In genomic region chr7:133797355-133797754, GRCh38 we compare ENCODE assay signal across 23 cellular contexts.
"Had no signal": no experiment of that assay in that cellular context is flagged by ENCODE, and none has a peak within 500 bp of the region (broad histone marks: within the 10 kb centered on the region; RNA-seq: fewer than 3 reads in every experiment).

No MANE protein-coding gene starts in this region.

- H3K4me1 Mint-ChIP-seq: activated CD4-positive, alpha-beta memory T cell treated with anti-CD3 and anti-CD28 coated beads, Interleukin-2, amount 10 ng/mL, durations not matched to agents 7 days and 5 days; activated CD4-positive, alpha-beta T cell treated with anti-CD3 and anti-CD28 coated beads for 36 hours; activated naive CD4-positive, alpha-beta T cell treated with anti-CD3 and anti-CD28 coated beads, Interleukin-2, amount 10 ng/mL, durations not matched to agents 7 days and 5 days; activated naive CD8-positive, alpha-beta T cell treated with anti-CD3 and anti-CD28 coated beads for 36 hours; T-cell had no signal

- H3K27ac ChIP-seq: Peyer's patch, RWPE1, SJSA1 had no signal

- H3K27me3 ChIP-seq: Peyer's patch, SJSA1 had no signal

- H3K4me3 Mint-ChIP-seq: activated CD4-positive, alpha-beta memory T cell treated with anti-CD3 and anti-CD28 coated beads, Interleukin-2, amount 10 ng/mL, durations not matched to agents 7 days and 5 days; activated CD4-positive, alpha-beta T cell treated with anti-CD3 and anti-CD28 coated beads for 36 hours; activated naive CD4-positive, alpha-beta T cell treated with anti-CD3 and anti-CD28 coated beads, Interleukin-2, amount 10 ng/mL, durations not matched to agents 7 days and 5 days; activated naive CD8-positive, alpha-beta T cell treated with anti-CD3 and anti-CD28 coated beads for 36 hours; T-cell had no signal

- DNase-seq: activated CD4-positive, alpha-beta memory T cell treated with anti-CD3 and anti-CD28 coated beads, Interleukin-2, amount 10 ng/mL, durations not matched to agents 7 days and 5 days; activated CD4-positive, alpha-beta T cell treated with anti-CD3 and anti-CD28 coated beads for 36 hours; activated CD4-positive, alpha-beta T cell treated with anti-CD3 and anti-CD28 coated beads, Interleukin-2, amount 50 U/mL, for 1 hour; activated gamma-delta T cell treated with Interleukin-2 at 50 U/mL for 16 hours; activated naive CD4-positive, alpha-beta T cell treated with anti-CD3 and anti-CD28 coated beads, Interleukin-2, amount 10 ng/mL, durations not matched to agents 7 days and 5 days; activated naive CD8-positive, alpha-beta T cell treated with anti-CD3 and anti-CD28 coated beads for 36 hours; activated T-cell treated with anti-CD3 and anti-CD28 coated beads for 4 hours; activated T-cell treated with anti-CD3 and anti-CD28 coated beads, Interleukin-2, amount 50 U/mL, for 48 hours; cerebellar nuclear complex; NCI-H1436 treated with DMSO at 0.1 percent for 48 hours; NCI-H187 treated with DMSO at 0.1 percent for 48 hours; NCI-H2081 treated with DMSO at 0.1 percent for 48 hours; NCI-H526; OCI-M1; Peyer's patch; Right ventricle myocardium superior; T-cell; T-helper 2 cell; T1000 had no signal

- H3K36me3 Mint-ChIP-seq: activated naive CD4-positive, alpha-beta T cell treated with anti-CD3 and anti-CD28 coated beads, Interleukin-2, amount 10 ng/mL, durations not matched to agents 7 days and 5 days had no signal

- H3K4me1 ChIP-seq: Peyer's patch had no signal

- ATAC-seq: activated CD4-positive, alpha-beta T cell treated with anti-CD3 and anti-CD28 coated beads for 36 hours; T-cell had no signal

- H3K4me3 ChIP-seq: Peyer's patch, SJSA1 had no signal

- FAIRE-seq: TTC549 had no signal

- H3K9me3 ChIP-seq: Peyer's patch, SJSA1 had no signal

- H3K36me3 ChIP-seq: Peyer's patch, SJSA1 had no signal

- H3K27me3 Mint-ChIP-seq: activated CD4-positive, alpha-beta memory T cell treated with anti-CD3 and anti-CD28 coated beads, Interleukin-2, amount 10 ng/mL, durations not matched to agents 7 days and 5 days; activated CD4-positive, alpha-beta T cell treated with anti-CD3 and anti-CD28 coated beads for 36 hours; activated naive CD4-positive, alpha-beta T cell treated with anti-CD3 and anti-CD28 coated beads, Interleukin-2, amount 10 ng/mL, durations not matched to agents 7 days and 5 days; activated naive CD8-positive, alpha-beta T cell treated with anti-CD3 and anti-CD28 coated beads for 36 hours; T-cell had no signal

- H3K9me3 Mint-ChIP-seq: activated CD4-positive, alpha-beta memory T cell treated with anti-CD3 and anti-CD28 coated beads, Interleukin-2, amount 10 ng/mL, durations not matched to agents 7 days and 5 days; activated naive CD4-positive, alpha-beta T cell treated with anti-CD3 and anti-CD28 coated beads, Interleukin-2, amount 10 ng/mL, durations not matched to agents 7 days and 5 days; activated naive CD8-positive, alpha-beta T cell treated with anti-CD3 and anti-CD28 coated beads for 36 hours; activated T-helper 2 cell treated with anti-CD3 and anti-CD28 coated beads, Interferon-gamma antibody, Interleukin-2, Interleukin-4, amounts not matched to agents 10 μg/mL and 5 μg/mL and 100 μg/mL, durations not matched to agents 14 hours and 24 hours and 36 hours; T-cell had no signal

- H3K27ac Mint-ChIP-seq: activated CD4-positive, alpha-beta memory T cell treated with anti-CD3 and anti-CD28 coated beads, Interleukin-2, amount 10 ng/mL, durations not matched to agents 7 days and 5 days; activated CD4-positive, alpha-beta T cell treated with anti-CD3 and anti-CD28 coated beads for 36 hours; activated naive CD4-positive, alpha-beta T cell treated with anti-CD3 and anti-CD28 coated beads, Interleukin-2, amount 10 ng/mL, durations not matched to agents 7 days and 5 days; activated naive CD8-positive, alpha-beta T cell treated with anti-CD3 and anti-CD28 coated beads for 36 hours; activated T-helper 2 cell treated with anti-CD3 and anti-CD28 coated beads, Interferon-gamma antibody, Interleukin-2, Interleukin-4, amounts not matched to agents 10 μg/mL and 5 μg/mL and 100 μg/mL, durations not matched to agents 14 hours and 24 hours and 36 hours; T-cell had no signal
